ENCODE assay signal across 10 cellular contexts in genomic region chr10:93991596-93992284, GRCh38. TPM values are rescaled to one million over a fixed set of nuclear protein-coding genes. Genes with fewer than 3 reads are reported as not detected.
A peak's percentile ranks its signal among the peaks of the same experiment; 100 is the strongest.
DNase-seq lines count a peak whose midpoint lies in the region; ATAC-seq, FAIRE-seq and TF ChIP-seq lines count a peak whose summit lies in the region.
"Had no signal": no experiment of that assay in that cellular context is flagged by ENCODE, and none has a peak within 500 bp of the region (broad histone marks: within the 10 kb centered on the region; RNA-seq: fewer than 3 reads in every experiment).

No MANE protein-coding gene starts in this region.

- H3K27me3 Mint-ChIP-seq in neural crest cell (ENCODE audit: low read depth) = peaks cover 24% of the 10 kb centered on the region
- peaks cover 54% of the 10 kb centered on the region for H3K27me3 Mint-ChIP-seq in activated CD8-positive, alpha-beta T cell treated with anti-CD3 and anti-CD28 coated beads for 36 hours

- no peak overlapping the region for H2AFZ ChIP-seq in Karpas-422 (ENCODE audit: low read length)

- ATAC-seq in activated CD8-positive, alpha-beta T cell treated with anti-CD3 and anti-CD28 coated beads for 36 hours = no peak

- no peaks in the 10 kb centered on the region for H3K4me1 ChIP-seq in Karpas-422 (ENCODE audit: low read length)

- no peaks in the 10 kb centered on the region for H3K9me3 ChIP-seq in Karpas-422 (ENCODE audit: low read length)

- peak; percentile 96 for FAIRE-seq in RCC 7860 (lab: Jason Lieb, UNC)

- CTCF ChIA-PET in activated CD8-positive, alpha-beta T cell treated with anti-CD3 and anti-CD28 coated beads for 36 hours (lab: Charles Lee) = no interaction called here

- peak overlapping the region; percentile 95 for H3K27ac Mint-ChIP-seq in neural crest cell (ENCODE audit: unreplicated experiment)
- H3K27ac Mint-ChIP-seq in activated CD8-positive, alpha-beta T cell treated with anti-CD3 and anti-CD28 coated beads for 36 hours = no peak overlapping the region
- H3K27ac Mint-ChIP-seq: CD4-positive, CD25-positive, alpha-beta regulatory T cell had no signal

- H3K9ac ChIP-seq in Karpas-422 (ENCODE audit: low read length) = no peak overlapping the region

- H3K4me1 Mint-ChIP-seq in neural crest cell = peaks cover 46% of the 10 kb centered on the region
- no peaks in the 10 kb centered on the region for H3K4me1 Mint-ChIP-seq in activated CD8-positive, alpha-beta T cell treated with anti-CD3 and anti-CD28 coated beads for 36 hours (ENCODE audit: low read depth)

- H3K9me2 ChIP-seq in Karpas-422 (replicated peaks; ENCODE audit: insufficient read depth, low read length) = no peaks in the 10 kb centered on the region

- H3K4me3 ChIP-seq in fibroblast of the aortic adventitia (ENCODE audit: low read depth, low read length) (peak overlapping the region; percentile 37), Karpas-422 (ENCODE audit: low read length) (no peak overlapping the region)

- H3K4me2 ChIP-seq in Karpas-422 (ENCODE audit: low read depth, low read length, poor library complexity, severe bottlenecking) = no peak overlapping the region

- no peaks in the 10 kb centered on the region for H3K79me2 ChIP-seq in Karpas-422 (ENCODE audit: low read length)

- no peaks in the 10 kb centered on the region for H4K20me1 ChIP-seq in Karpas-422 (ENCODE audit: insufficient read depth, low read depth, low read length)

- no peak for TF ChIP-seq CTCF in fibroblast of the aortic adventitia (IDR thresholded peaks at IDR 0.05; ENCODE audit: insufficient read depth, low read length)
- no peak for TF ChIP-seq CTCF in neural crest cell (conservative IDR thresholded peaks at IDR 0.05)
- no peak for TF ChIP-seq CTCF in activated CD8-positive, alpha-beta T cell treated with anti-CD3 and anti-CD28 coated beads for 36 hours (IDR thresholded peaks at IDR 0.05)

- intact Hi-C loops in activated CD8-positive, alpha-beta T cell treated with anti-CD3 and anti-CD28 coated beads for 36 hours (cut with micrococcal nuclease) = no loop called here

- H3K36me3 Mint-ChIP-seq in neural crest cell (ENCODE audit: low read depth) = peaks cover 10% of the 10 kb centered on the region
- no peaks in the 10 kb centered on the region for H3K36me3 Mint-ChIP-seq in activated CD8-positive, alpha-beta T cell treated with anti-CD3 and anti-CD28 coated beads for 36 hours (ENCODE audit: low read depth)
- H3K36me3 Mint-ChIP-seq: CD4-positive, CD25-positive, alpha-beta regulatory T cell had no signal

- H3K9me3 Mint-ChIP-seq in neural crest cell = peaks cover 4% of the 10 kb centered on the region
- no peaks in the 10 kb centered on the region for H3K9me3 Mint-ChIP-seq in activated CD8-positive, alpha-beta T cell treated with anti-CD3 and anti-CD28 coated beads for 36 hours

- no peaks in the 10 kb centered on the region for H3K27me3 ChIP-seq in Karpas-422 (ENCODE audit: low read length)

- H3K27ac ChIP-seq in Karpas-422 (ENCODE audit: low read length) = no peak overlapping the region

- H3K4me3 Mint-ChIP-seq in neural crest cell = peak overlapping the region; percentile 78
- no peak overlapping the region for H3K4me3 Mint-ChIP-seq in activated CD8-positive, alpha-beta T cell treated with anti-CD3 and anti-CD28 coated beads for 36 hours
- H3K4me3 Mint-ChIP-seq: CD4-positive, CD25-positive, alpha-beta regulatory T cell had no signal

- DNase-seq in AG08395 (ENCODE audit: low spot score) = peak; percentile 86
- peak; percentile 94 for DNase-seq in RCC 7860 (ENCODE audit: low spot score)
- peak; percentile 83 for DNase-seq in fibroblast of the aortic adventitia (ENCODE audit: low read depth)
- DNase-seq in neural crest cell (ENCODE audit: low read depth, low spot score) = peak; percentile 45
- no peak for DNase-seq in Karpas-422
- no peak for DNase-seq in activated CD8-positive, alpha-beta T cell treated with anti-CD3 and anti-CD28 coated beads for 36 hours
- no peak for DNase-seq in activated naive CD4-positive, alpha-beta T cell treated with anti-CD3 and anti-CD28 coated beads, Interleukin-2, amount 50 U/mL, for 16 hours
- DNase-seq in D341Med (ENCODE audit: low spot score) = no peak
- DNase-seq: CD4-positive, CD25-positive, alpha-beta regulatory T cell; T-helper 1 cell had no signal

- POLR2A ChIA-PET in activated CD8-positive, alpha-beta T cell treated with anti-CD3 and anti-CD28 coated beads for 36 hours (lab: Charles Lee) = no interaction called here

- H3K36me3 ChIP-seq in Karpas-422 (ENCODE audit: insufficient read depth, low read length) = no peaks in the 10 kb centered on the region

RNA-seq across cellular contexts. Expression of gene PLCE1, which starts 2.0 kb away (rescaled TPM):
- total RNA-seq in fibroblast of the aortic adventitia (ENCODE audit: low replicate concordance) = 4.2 and 8.9 TPM in 2 replicates
- total RNA-seq in neural crest cell = 5.7 and 6.1 TPM in 2 replicates
- not detected in 2 replicates for total RNA-seq in Karpas-422 (2014; rRNA removed; shearing (Covaris generic); ENCODE audit: low replicate concordance)
- not detected for total RNA-seq in activated CD8-positive, alpha-beta T cell treated with anti-CD3 and anti-CD28 coated beads for 36 hours
- total RNA-seq: CD4-positive, CD25-positive, alpha-beta regulatory T cell had no signal

Comparison
In these comparisons a context has a peak if more than half of its experiments do, and no peak if none do; other contexts are left out.
1. DNase-seq: peak in AG08395 (single experiment), RCC 7860 (single experiment), fibroblast of the aortic adventitia (single experiment) and neural crest cell (single experiment); none in Karpas-422 (single experiment), activated CD8-positive, alpha-beta T cell treated with anti-CD3 and anti-CD28 coated beads for 36 hours (single experiment), activated naive CD4-positive, alpha-beta T cell treated with anti-CD3 and anti-CD28 coated beads, Interleukin-2, amount 50 U/mL, for 16 hours (single experiment) and D341Med (single experiment).